ENCODE assay signal across 9 cellular contexts in the genomic region with DNA sequence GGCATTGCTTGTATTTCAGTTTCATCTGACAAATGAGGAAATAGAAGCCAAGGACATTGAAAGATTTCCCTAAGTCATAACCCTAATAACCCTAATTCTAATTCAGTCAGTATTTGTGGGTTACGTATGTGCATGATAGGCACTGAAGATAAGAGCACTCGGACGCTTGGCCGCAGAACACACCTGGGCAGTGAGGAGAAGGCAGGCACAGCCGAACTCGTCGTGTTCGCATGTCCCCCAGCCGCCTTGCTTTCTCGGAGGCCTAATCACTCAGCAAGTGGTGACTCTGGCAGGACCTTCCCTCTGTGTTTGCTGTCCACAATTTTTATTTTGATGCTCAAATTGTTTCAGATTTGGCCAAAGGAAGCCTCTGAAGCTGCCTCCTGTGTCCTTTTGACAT.
"Had no signal": no experiment of that assay in that cellular context is flagged by ENCODE, and none has a peak within 500 bp of the region (broad histone marks: within the 10 kb centered on the region; RNA-seq: fewer than 3 reads in every experiment).

No MANE protein-coding gene starts in this region.

- H3K27ac ChIP-seq: GM23248, HL-60 had no signal

- H3K27ac Mint-ChIP-seq: HFFc6, IgD-negative memory B cell had no signal

- H3K9me3 Mint-ChIP-seq: HFFc6, IgD-negative memory B cell had no signal

- H3K4me1 ChIP-seq: HAP-1 had no signal

- H3K36me3 ChIP-seq: HAP-1 had no signal

- H3K36me3 Mint-ChIP-seq: IgD-negative memory B cell had no signal

- H3K27me3 Mint-ChIP-seq: IgD-negative memory B cell had no signal

- ATAC-seq: HCT116, HepG2 had no signal

- H3K4me3 Mint-ChIP-seq: HFFc6, IgD-negative memory B cell had no signal

- DNase-seq: GM23248, H7, HFFc6, KG1 had no signal

- H3K9me3 ChIP-seq: HAP-1 had no signal

- H3K4me3 ChIP-seq: GM23248, HAP-1 had no signal

- H3K9ac ChIP-seq: GM23248 had no signal

- H3K4me1 Mint-ChIP-seq: IgD-negative memory B cell had no signal

- H2AFZ ChIP-seq: GM23248 had no signal
